Comparison of ENCODE assay signal across 8 cellular contexts in genomic region chr4:80610845-80611244, GRCh38.
A peak's percentile ranks its signal among the peaks of the same experiment; 100 is the strongest.
DNase-seq lines count a peak whose midpoint lies in the region; ATAC-seq, FAIRE-seq and TF ChIP-seq lines count a peak whose summit lies in the region.
"Had no signal": no experiment of that assay in that cellular context is flagged by ENCODE, and none has a peak within 500 bp of the region (broad histone marks: within the 10 kb centered on the region; RNA-seq: fewer than 3 reads in every experiment).

No MANE protein-coding gene starts in this region.

- in situ Hi-C loops in GM13976 (cut with MboI; ENCODE audit: low sequenced_read_pairs, unreplicated experiment) = loop anchor here (10.0 kb wide), 1 partner anchor 434 kb away; no protein-coding TSS in a partner anchor

- H3K4me1 ChIP-seq in OCI-LY1 (ENCODE audit: insufficient read depth, low read length, severe bottlenecking) (peaks cover 79% of the 10 kb centered on the region), small intestine (ENCODE audit: control insufficient read depth in 2 of 2, insufficient read depth in 1 of 2, low read depth in 1 of 2, low read length in 1 of 2) (peaks cover 0 to 2% of the 10 kb centered on the region in 2 donors)

- H3K79me2 ChIP-seq in OCI-LY1 (ENCODE audit: insufficient read depth, low read length) = no peaks in the 10 kb centered on the region

- no peak overlapping the region for H2AFZ ChIP-seq in OCI-LY1 (ENCODE audit: low read length)

- H3K9me2 ChIP-seq in OCI-LY1 (ENCODE audit: low read depth, low read length) = no peaks in the 10 kb centered on the region

- H3K9me3 ChIP-seq in OCI-LY1 (ENCODE audit: low read length) = 0 out of 2 replicates have a peak, but pooled peaks cover 5% of the 10 kb centered on the region
- H3K9me3 ChIP-seq in small intestine (ENCODE audit: control insufficient read depth, low read depth) = no peaks in the 10 kb centered on the region

- FAIRE-seq in small intestine (lab: Jason Lieb, UNC) = no peak

- H3K4me3 ChIP-seq in OCI-LY1 (ENCODE audit: low read depth, low read length, poor library complexity, severe bottlenecking) = peak overlapping the region; percentile 16
- no peak overlapping the region for H3K4me3 ChIP-seq in small intestine (ENCODE audit: low read depth in 1 of 2, low read length in 2 of 2)
- H3K4me3 ChIP-seq: SK-N-MC had no signal

- peak; percentile 75 for ATAC-seq in GM19035 (IDR thresholded peaks at IDR 0.05; ENCODE audit: unreplicated experiment)
- peak; percentile 88 for ATAC-seq in HG02943 (IDR thresholded peaks at IDR 0.05; ENCODE audit: low read depth, unreplicated experiment)

- 5 to 20% (median 17%) methylated on average over 2 of the region's 2 CpGs for WGBS in small intestine, 3 donors

- H4K20me1 ChIP-seq in OCI-LY1 (ENCODE audit: insufficient read depth, low read length) = no peaks in the 10 kb centered on the region

- H3K36me3 ChIP-seq in OCI-LY1 (ENCODE audit: insufficient read depth, low read length) = no peaks in the 10 kb centered on the region; the same call in 1 of the 2 replicates
- H3K36me3 ChIP-seq in small intestine (ENCODE audit: control insufficient read depth in 2 of 2, insufficient read depth in 2 of 2, low read length in 2 of 2) = no peaks in the 10 kb centered on the region

- DNase-seq in small intestine = peak; percentile 38
- DNase-seq in GM13976 (ENCODE audit: low spot score) = no peak
- no peak for DNase-seq in NCI-H1048 (lab: John Stamatoyannopoulos, UW)
- no peak for DNase-seq in DMS114 treated with DMSO at 0.1 percent for 48 hours (lab: John Stamatoyannopoulos, UW; ENCODE audit: unreplicated experiment)

- H3F3A ChIP-seq in OCI-LY1 (ENCODE audit: insufficient read depth, low read length) = peaks cover 15% of the 10 kb centered on the region

- H3K27ac ChIP-seq in OCI-LY1 (ENCODE audit: low read depth, low read length, poor library complexity, severe bottlenecking) (peak overlapping the region; percentile 99), small intestine (ENCODE audit: low read depth in 1 of 2, low read length in 1 of 2) (no peak overlapping the region)
- H3K27ac ChIP-seq: SK-N-MC had no signal

- H3K4me2 ChIP-seq in OCI-LY1 (ENCODE audit: low read length) = peak overlapping the region; percentile 66

- no peaks in the 10 kb centered on the region for H3K27me3 ChIP-seq in OCI-LY1 (ENCODE audit: insufficient read depth, low read length)
- no peaks in the 10 kb centered on the region for H3K27me3 ChIP-seq in small intestine (ENCODE audit: control insufficient read depth in 2 of 2, insufficient read depth in 2 of 2, low read length in 2 of 2)

- TF ChIP-seq CTCF in OCI-LY1 (IDR thresholded peaks at IDR 0.05; ENCODE audit: low read length) = no peak
- no peak for TF ChIP-seq CTCF in GM13976 (IDR thresholded peaks at IDR 0.05; ENCODE audit: borderline replicate concordance, control extremely low read depth, extremely low read depth, insufficient read depth, missing control alignments)

- H3K9ac ChIP-seq in OCI-LY1 (ENCODE audit: low read length) = peak overlapping the region; percentile 74
